ENCODE assay signal across 15 cellular contexts in genomic region chr14:89797148-89797547, GRCh38.
A peak's percentile ranks its signal among the peaks of the same experiment; 100 is the strongest.
DNase-seq lines count a peak whose midpoint lies in the region; ATAC-seq and TF ChIP-seq lines count a peak whose summit lies in the region.
"Had no signal": no experiment of that assay in that cellular context is flagged by ENCODE, and none has a peak within 500 bp of the region (broad histone marks: within the 10 kb centered on the region; RNA-seq: fewer than 3 reads in every experiment).

No MANE protein-coding gene starts in this region.

- no peak overlapping the region for H3K4me3 ChIP-seq in GM12865 (ENCODE audit: low read depth, low read length)
- no peak overlapping the region for H3K4me3 ChIP-seq in H7 (ENCODE audit: insufficient read depth, low read depth, low read length)
- H3K4me3 ChIP-seq: GM23248 had no signal

- peak; percentile 49 for DNase-seq in GM12865 (ENCODE audit: low read depth)
- DNase-seq in Ammon's horn (ENCODE audit: low spot score) = no peak
- DNase-seq in NCI-H2227 (lab: John Stamatoyannopoulos, UW; ENCODE audit: unreplicated experiment) = no peak
- DNase-seq in H7 = no peak
- DNase-seq in ACHN = no peak
- DNase-seq: 8988T; BE2C; CD4-positive, alpha-beta memory T cell; DMS79; GM23248; IMR-90; KBM-7 had no signal

- no peaks in the 10 kb centered on the region for H3K36me3 ChIP-seq in H7 (replicated peaks; ENCODE audit: control insufficient read depth, insufficient read depth, low read length)
- H3K36me3 ChIP-seq: BE2C had no signal

- ATAC-seq in GM19324 (IDR thresholded peaks at IDR 0.05; ENCODE audit: low FRiP score, unreplicated experiment) (peak; percentile 78), GM21390 (IDR thresholded peaks at IDR 0.05; ENCODE audit: unreplicated experiment) (peak; percentile 64), HG03439 (IDR thresholded peaks at IDR 0.05; ENCODE audit: unreplicated experiment) (peak; percentile 41)

- H3K27me3 ChIP-seq in H7 (ENCODE audit: control insufficient read depth, insufficient read depth, low read length) = no peaks in the 10 kb centered on the region
- H3K27me3 ChIP-seq: BE2C had no signal

- TF ChIP-seq CTCF in GM12865 (IDR thresholded peaks at IDR 0.05; ENCODE audit: insufficient read depth, low read depth, low read length, missing control alignments) = no peak

- in situ Hi-C loops in ACHN (cut with HindIII; ENCODE audit: low pct_ligation_motif_present, low pct_unique_long_range_greater_than_20kb, low sequenced_read_pairs) = no loop called here
